Comparison of ENCODE assay signal across 9 cellular contexts in the genomic region with DNA sequence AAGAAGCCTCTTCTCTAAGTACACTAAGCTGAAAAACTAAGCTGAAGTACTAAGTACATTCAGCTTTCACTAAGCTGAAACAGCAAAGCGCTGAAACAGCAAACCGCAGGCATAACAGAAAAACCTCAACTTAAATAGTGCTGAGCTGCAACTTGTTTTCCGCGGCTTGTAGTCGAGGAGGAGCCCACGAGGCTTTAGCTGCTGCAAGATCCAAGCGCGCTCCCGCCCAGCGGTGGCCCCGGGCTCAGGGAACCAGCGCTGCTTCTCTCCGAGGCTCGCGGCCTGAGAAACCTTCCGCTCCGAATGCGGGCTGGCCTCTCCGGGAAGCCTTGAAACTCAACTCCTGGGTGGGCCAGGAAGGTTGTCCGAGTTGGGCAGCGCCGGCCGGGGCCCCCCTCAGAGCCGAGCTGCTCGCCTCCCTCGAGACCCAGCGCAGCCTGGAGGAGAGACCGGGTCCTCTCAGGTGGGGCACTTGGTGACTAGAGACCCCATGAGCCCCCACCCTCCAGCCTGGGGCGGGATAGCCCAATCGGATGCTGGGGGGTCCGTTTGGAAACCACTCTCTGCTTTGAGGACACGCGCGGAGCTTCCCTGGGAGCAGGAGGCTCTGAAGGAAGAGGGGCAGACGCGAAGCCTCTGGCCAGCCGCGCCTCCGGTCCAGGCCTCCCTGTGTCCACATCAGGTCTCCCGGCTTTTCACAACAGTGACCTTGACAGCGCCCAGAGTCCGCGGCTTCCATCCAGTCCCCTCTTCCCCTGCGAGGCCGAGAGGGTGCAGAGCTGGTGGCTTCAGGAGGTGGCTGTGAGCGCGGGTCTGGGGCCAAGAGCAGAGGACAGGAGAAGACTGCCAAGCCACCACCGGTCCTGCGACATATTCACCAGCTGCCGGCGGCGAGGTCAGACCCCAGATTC. TPM values are rescaled to one million over a fixed set of nuclear protein-coding genes. Genes with fewer than 3 reads are reported as not detected.
DNase-seq lines count a peak whose midpoint lies in the region; ATAC-seq and TF ChIP-seq lines count a peak whose summit lies in the region.
"Had no signal": no experiment of that assay in that cellular context is flagged by ENCODE, and none has a peak within 500 bp of the region (broad histone marks: within the 10 kb centered on the region; RNA-seq: fewer than 3 reads in every experiment).

No MANE protein-coding gene starts in this region.

- CTCF ChIA-PET in AG04449 (lab: Yijun Ruan, JAX) (interaction anchor here (0.8 to 7.4 kb wide), 15 partner anchors 10 to 213 kb away, joined by 3 to 102 read pairs (median 4); no protein-coding TSS in a partner anchor), HEK293 (lab: Yijun Ruan, JAX) (interaction anchor here (0.6 to 6.8 kb wide), 13 partner anchors 10 to 1251 kb away, joined by 3 to 102 read pairs (median 3); no protein-coding TSS in a partner anchor)
- CTCF ChIA-PET in activated CD4-positive, alpha-beta T cell treated with anti-CD3 and anti-CD28 coated beads for 36 hours (lab: Charles Lee): interaction anchor here (0.5 to 1.9 kb wide), 16 partner anchors 10 to 834 kb away, joined by 3 to 12 read pairs (median 3); a partner anchor contains a TSS

- H3K9me3 Mint-ChIP-seq in activated CD4-positive, alpha-beta T cell treated with anti-CD3 and anti-CD28 coated beads for 36 hours (ENCODE audit: low read depth): no peaks in the 10 kb centered on the region
- no peaks in the 10 kb centered on the region for H3K9me3 Mint-ChIP-seq in naive thymus-derived CD8-positive, alpha-beta T cell

- H3K4me1 Mint-ChIP-seq in activated CD4-positive, alpha-beta T cell treated with anti-CD3 and anti-CD28 coated beads for 36 hours: peaks cover 37% of the 10 kb centered on the region
- H3K4me1 Mint-ChIP-seq in naive thymus-derived CD8-positive, alpha-beta T cell: peaks cover 28 to 50% (median 44%) of the 10 kb centered on the region in 4 donors

- H3K4me3 ChIP-seq in AG04449 (ENCODE audit: low read depth, low read length) (peak overlapping the region; percentile 18; the same call in 1 of the 2 replicates), HEK293 (ENCODE audit: low read depth, low read length) (no peak overlapping the region), urinary bladder (ENCODE audit: low read depth, low read length) (peak overlapping the region; percentile 17)
- peak overlapping the region; percentile 37 for H3K4me3 ChIP-seq in effector memory CD4-positive, alpha-beta T cell (ENCODE audit: insufficient read depth, low read depth, low read length, poor library complexity, severe bottlenecking)

- H3K4me1 ChIP-seq in HEK293 (ENCODE audit: control insufficient read depth, insufficient read depth, low read length) (no peaks in the 10 kb centered on the region), urinary bladder (ENCODE audit: insufficient read depth) (peaks cover 4% of the 10 kb centered on the region)
- H3K4me1 ChIP-seq in effector memory CD4-positive, alpha-beta T cell (ENCODE audit: control insufficient read depth, insufficient read depth, low read length, poor library complexity, severe bottlenecking): peaks cover 35% of the 10 kb centered on the region

- DNase-seq in AG04449 (ENCODE audit: low read depth, low spot score): peak; percentile 14
- peak; percentile 75 for DNase-seq in activated CD4-positive, alpha-beta T cell treated with anti-CD3 and anti-CD28 coated beads for 36 hours
- peak in 2 of 3 donors; percentile 32 to 48 for DNase-seq in effector memory CD4-positive, alpha-beta T cell
- DNase-seq in naive thymus-derived CD8-positive, alpha-beta T cell: peak; percentile 39 to 79 (median 59)
- DNase-seq in occipital lobe (lab: John Stamatoyannopoulos, UW): no peak
- DNase-seq in NCI-H82 (lab: John Stamatoyannopoulos, UW): no peak

- intact Hi-C loops in activated CD4-positive, alpha-beta T cell treated with anti-CD3 and anti-CD28 coated beads for 36 hours (cut with DNase I, micrococcal nuclease): loop anchor here in 1 of 2 experiments (5.0 kb wide), 2 partner anchors 39 to 104 kb away; a partner anchor contains a TSS

- ATAC-seq in activated CD4-positive, alpha-beta T cell treated with anti-CD3 and anti-CD28 coated beads for 36 hours: peak; percentile 67
- peak; percentile 79 to 83 for ATAC-seq in naive thymus-derived CD8-positive, alpha-beta T cell

- H3K4me3 Mint-ChIP-seq in activated CD4-positive, alpha-beta T cell treated with anti-CD3 and anti-CD28 coated beads for 36 hours: no peak overlapping the region
- peak overlapping the region; percentile 57 to 83 (median 74) for H3K4me3 Mint-ChIP-seq in naive thymus-derived CD8-positive, alpha-beta T cell

- H3K27ac ChIP-seq in HEK293 (ENCODE audit: extremely low read depth, low read depth, low read length) (no peak overlapping the region), urinary bladder (ENCODE audit: low read depth) (no peak overlapping the region)
- H3K27ac ChIP-seq in effector memory CD4-positive, alpha-beta T cell (ENCODE audit: insufficient read depth, low read length, poor library complexity, severe bottlenecking): no peak overlapping the region
- H3K27ac ChIP-seq: tibial artery had no signal

- POLR2A ChIA-PET in AG04449 (lab: Yijun Ruan, JAX) (no interaction called here), HEK293 (lab: Yijun Ruan, JAX) (no interaction called here)
- POLR2A ChIA-PET in activated CD4-positive, alpha-beta T cell treated with anti-CD3 and anti-CD28 coated beads for 36 hours (lab: Charles Lee): interaction anchor here (0.7 kb wide), 1 partner anchor 448 kb away, joined by 3 read pairs; no protein-coding TSS in a partner anchor
- POLR2A ChIA-PET in naive thymus-derived CD8-positive, alpha-beta T cell (lab: Charles Lee): interaction anchor here (1.0 to 2.6 kb wide), 11 partner anchors 9 to 164 kb away, joined by 3 to 16 read pairs (median 5); a partner anchor contains a TSS

- H3K9me3 ChIP-seq in HEK293 (ENCODE audit: control insufficient read depth, insufficient read depth, low read depth, low read length): no peaks in the 10 kb centered on the region
- no peaks in the 10 kb centered on the region for H3K9me3 ChIP-seq in effector memory CD4-positive, alpha-beta T cell (ENCODE audit: control insufficient read depth, low read length)
- H3K9me3 ChIP-seq: tibial artery had no signal

- H3K36me3 ChIP-seq in HEK293 (ENCODE audit: control insufficient read depth in 2 of 2, insufficient read depth in 1 of 2, low read length in 2 of 2) (no peaks in the 10 kb centered on the region), urinary bladder (ENCODE audit: insufficient read depth) (no peaks in the 10 kb centered on the region)
- H3K36me3 ChIP-seq in effector memory CD4-positive, alpha-beta T cell (ENCODE audit: control insufficient read depth, insufficient read depth, low read length): no peaks in the 10 kb centered on the region
- H3K36me3 ChIP-seq: tibial artery had no signal

- no peak for TF ChIP-seq CTCF in AG04449 (IDR thresholded peaks at IDR 0.05; ENCODE audit: insufficient read depth, low read length, missing control alignments)
- no peak for TF ChIP-seq CTCF in HEK293 (tag by site-specific recombination; IDR thresholded peaks at IDR 0.05)

- no peak overlapping the region for H3K27ac Mint-ChIP-seq in activated CD4-positive, alpha-beta T cell treated with anti-CD3 and anti-CD28 coated beads for 36 hours
- peak overlapping the region in 4 of 10 donors; percentile 1 to 81 (median 33) for H3K27ac Mint-ChIP-seq in naive thymus-derived CD8-positive, alpha-beta T cell

- H3K27me3 ChIP-seq in effector memory CD4-positive, alpha-beta T cell (replicated peaks; ENCODE audit: control insufficient read depth, insufficient read depth, low read length, poor library complexity, severe bottlenecking): peaks cover 41% of the 10 kb centered on the region

- H3K36me3 Mint-ChIP-seq in activated CD4-positive, alpha-beta T cell treated with anti-CD3 and anti-CD28 coated beads for 36 hours (ENCODE audit: low read depth): no peaks in the 10 kb centered on the region
- peaks cover 0 to 2% (median 0%) of the 10 kb centered on the region in 3 donors for H3K36me3 Mint-ChIP-seq in naive thymus-derived CD8-positive, alpha-beta T cell

- peaks cover 87% of the 10 kb centered on the region for H3K27me3 Mint-ChIP-seq in activated CD4-positive, alpha-beta T cell treated with anti-CD3 and anti-CD28 coated beads for 36 hours
- peaks cover 49 to 96% (median 76%) of the 10 kb centered on the region in 5 donors for H3K27me3 Mint-ChIP-seq in naive thymus-derived CD8-positive, alpha-beta T cell

- WGBS in urinary bladder: 13% methylated on average over 52 of the region's 52 CpGs

TF ChIP-seq in HEK293, 187 proteins besides CTCF, POLR2A, EP300 and RAD21:
- TF ChIP-seq ZNF707 (tag by site-specific recombination; IDR thresholded peaks at IDR 0.05) (no peak), ZNF2 (tag by site-specific recombination; IDR thresholded peaks at IDR 0.05) (no peak)
- TF ChIP-seq, protein P1, sequence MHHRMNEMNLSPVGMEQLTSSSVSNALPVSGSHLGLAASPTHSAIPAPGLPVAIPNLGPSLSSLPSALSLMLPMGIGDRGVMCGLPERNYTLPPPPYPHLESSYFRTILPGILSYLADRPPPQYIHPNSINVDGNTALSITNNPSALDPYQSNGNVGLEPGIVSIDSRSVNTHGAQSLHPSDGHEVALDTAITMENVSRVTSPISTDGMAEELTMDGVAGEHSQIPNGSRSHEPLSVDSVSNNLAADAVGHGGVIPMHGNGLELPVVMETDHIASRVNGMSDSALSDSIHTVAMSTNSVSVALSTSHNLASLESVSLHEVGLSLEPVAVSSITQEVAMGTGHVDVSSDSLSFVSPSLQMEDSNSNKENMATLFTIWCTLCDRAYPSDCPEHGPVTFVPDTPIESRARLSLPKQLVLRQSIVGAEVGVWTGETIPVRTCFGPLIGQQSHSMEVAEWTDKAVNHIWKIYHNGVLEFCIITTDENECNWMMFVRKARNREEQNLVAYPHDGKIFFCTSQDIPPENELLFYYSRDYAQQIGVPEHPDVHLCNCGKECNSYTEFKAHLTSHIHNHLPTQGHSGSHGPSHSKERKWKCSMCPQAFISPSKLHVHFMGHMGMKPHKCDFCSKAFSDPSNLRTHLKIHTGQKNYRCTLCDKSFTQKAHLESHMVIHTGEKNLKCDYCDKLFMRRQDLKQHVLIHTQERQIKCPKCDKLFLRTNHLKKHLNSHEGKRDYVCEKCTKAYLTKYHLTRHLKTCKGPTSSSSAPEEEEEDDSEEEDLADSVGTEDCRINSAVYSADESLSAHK (tag by site-specific recombination; IDR thresholded peaks at IDR 0.05): 0 out of 2 replicates have a peak, but pooled peaks have one; percentile 24
TF ChIP-seq in HEK293: peak in this region for 1.

RNA-seq across cellular contexts. Expression of a gene that starts 38.1 kb away (rescaled TPM):
- total RNA-seq in activated CD4-positive, alpha-beta T cell treated with anti-CD3 and anti-CD28 coated beads for 36 hours: 100 to 1,000 TPM; 451 to 502 TPM
- 1,000 to 10,000 TPM; 1,291 to 1,305 TPM for total RNA-seq in naive thymus-derived CD8-positive, alpha-beta T cell
- 1,000 to 10,000 TPM; 2,699 to 2,977 (median 2,826) TPM for polyA plus RNA-seq in naive thymus-derived CD8-positive, alpha-beta T cell
- total RNA-seq in urinary bladder (141 TPM), occipital lobe (29.8 TPM)
- polyA plus RNA-seq in urinary bladder: 564 TPM

Comparison
In these comparisons a context has a peak if more than half of its experiments do, and no peak if none do; other contexts are left out.
1. DNase-seq: peak in AG04449 (single experiment), activated CD4-positive, alpha-beta T cell treated with anti-CD3 and anti-CD28 coated beads for 36 hours (single experiment), effector memory CD4-positive, alpha-beta T cell (2 of 3) and naive thymus-derived CD8-positive, alpha-beta T cell (10 of 10); none in occipital lobe (single experiment) and NCI-H82 (single experiment).
2. POLR2A ChIA-PET loops: an anchor here in activated CD4-positive, alpha-beta T cell treated with anti-CD3 and anti-CD28 coated beads for 36 hours (0.7 kb wide) and naive thymus-derived CD8-positive, alpha-beta T cell (1.0 to 2.6 kb wide); none called in AG04449 and HEK293.